ENCODE assay signal across 14 cellular contexts in genomic region chr20:61864481-61864880, GRCh38.
DNase-seq lines count a peak whose midpoint lies in the region; ATAC-seq and TF ChIP-seq lines count a peak whose summit lies in the region.
"Had no signal": no experiment of that assay in that cellular context is flagged by ENCODE, and none has a peak within 500 bp of the region (broad histone marks: within the 10 kb centered on the region; RNA-seq: fewer than 3 reads in every experiment).

No MANE protein-coding gene starts in this region.

- H3K27ac ChIP-seq in right cardiac atrium (ENCODE audit: low read length) (no peak overlapping the region), GM23338 (ENCODE audit: low read depth) (no peak overlapping the region), neuronal stem cell (replicated peaks; ENCODE audit: low read length) (no peak overlapping the region), testis (no peak overlapping the region)
- H3K27ac ChIP-seq: C4-2B, GM23248 had no signal

- H3K27ac Mint-ChIP-seq in GM23338 = no peak overlapping the region
- H3K27ac Mint-ChIP-seq: B cell; CD4-positive, alpha-beta T cell had no signal

- peak overlapping the region; percentile 4 for H3K9ac ChIP-seq in neuronal stem cell (ENCODE audit: low read depth, low read length, poor library complexity)
- H3K9ac ChIP-seq: GM23248 had no signal

- no peak overlapping the region for H3K4me3 ChIP-seq in right cardiac atrium (ENCODE audit: low read length)
- H3K4me3 ChIP-seq in GM23338 = no peak overlapping the region
- no peak overlapping the region for H3K4me3 ChIP-seq in neuronal stem cell (ENCODE audit: low read length in 2 of 2)
- no peak overlapping the region for H3K4me3 ChIP-seq in testis
- H3K4me3 ChIP-seq: GM23248 had no signal

- no peaks in the 10 kb centered on the region for H3K79me1 ChIP-seq in neuronal stem cell (ENCODE audit: low read depth, low read length)

- H2BK5ac ChIP-seq in neuronal stem cell (ENCODE audit: low read length) = no peak overlapping the region

- no peaks in the 10 kb centered on the region for H3K4me1 ChIP-seq in right cardiac atrium (ENCODE audit: control insufficient read depth, insufficient read depth, low read length)
- H3K4me1 ChIP-seq in GM23338 (ENCODE audit: insufficient read depth) = no peaks in the 10 kb centered on the region
- no peaks in the 10 kb centered on the region for H3K4me1 ChIP-seq in neuronal stem cell (ENCODE audit: control insufficient read depth in 2 of 2, insufficient read depth in 1 of 2, low read depth in 1 of 2, low read length in 2 of 2)
- H3K4me1 ChIP-seq in testis = no peaks in the 10 kb centered on the region
- H3K4me1 ChIP-seq: Caco-2 had no signal

- H4K91ac ChIP-seq in neuronal stem cell (ENCODE audit: low read depth, low read length, poor library complexity) = peak overlapping the region; percentile 28

- H3K36me3 ChIP-seq in GM23338 (ENCODE audit: insufficient read depth) = no peaks in the 10 kb centered on the region
- H3K36me3 ChIP-seq in neuronal stem cell (replicated peaks in 1 of 2; ENCODE audit: control insufficient read depth in 2 of 2, insufficient read depth in 2 of 2, low read length in 2 of 2) = no peaks in the 10 kb centered on the region
- H3K36me3 ChIP-seq in testis (ENCODE audit: low read depth, missing control alignments) = no peaks in the 10 kb centered on the region

- no peaks in the 10 kb centered on the region for H3K79me2 ChIP-seq in GM23338 (replicated peaks; ENCODE audit: insufficient read depth)

- no peaks in the 10 kb centered on the region for H4K20me1 ChIP-seq in GM23338 (replicated peaks; ENCODE audit: insufficient read depth)

- no peak overlapping the region for H3K4ac ChIP-seq in neuronal stem cell (ENCODE audit: low read length)

- H3K27me3 Mint-ChIP-seq in GM23338 (ENCODE audit: insufficient read depth, low read depth, poor library complexity) = peaks cover 9% of the 10 kb centered on the region
- H3K27me3 Mint-ChIP-seq: CD4-positive, alpha-beta T cell had no signal

- no peaks in the 10 kb centered on the region for H3K9me2 ChIP-seq in GM23338 (ENCODE audit: insufficient read depth)

- ATAC-seq in right cardiac atrium (no peak), left cardiac atrium (no peak), GM23338 (peak; percentile 42; the same call in 2 of the 3 replicates)

- DNase-seq in right cardiac atrium = peak in 2 of 3 donors; percentile 25
- no peak for DNase-seq in left cardiac atrium
- no peak for DNase-seq in GM23338 (ENCODE audit: low spot score)
- no peak for DNase-seq in neuronal stem cell (ENCODE audit: low spot score)
- DNase-seq in testis = no peak
- DNase-seq in NCI-H2171 treated with DMSO at 0.1 percent for 48 hours (lab: John Stamatoyannopoulos, UW) = no peak
- no peak for DNase-seq in activated T-cell treated with anti-CD3 and anti-CD28 coated beads for 4 hours
- DNase-seq: 8988T; Caco-2; CD4-positive, alpha-beta T cell; GM23248; HCEC 1CT had no signal

- H3F3A ChIP-seq in GM23338 (replicated peaks; ENCODE audit: low read depth) = no peaks in the 10 kb centered on the region

- no peak overlapping the region for H3K4me3 Mint-ChIP-seq in GM23338
- H3K4me3 Mint-ChIP-seq: B cell; CD4-positive, alpha-beta T cell had no signal

- no peak overlapping the region for H2BK120ac ChIP-seq in neuronal stem cell (ENCODE audit: low read depth, low read length)

- peak overlapping the region; percentile 17 for H4K8ac ChIP-seq in neuronal stem cell (ENCODE audit: low read depth, low read length)

- H3K9me3 ChIP-seq in right cardiac atrium (ENCODE audit: control insufficient read depth, low read length) (no peaks in the 10 kb centered on the region), neuronal stem cell (replicated peaks in 1 of 2; ENCODE audit: control insufficient read depth in 2 of 2, insufficient read depth in 1 of 2, low read depth in 1 of 2, low read length in 2 of 2) (peaks cover 2 to 3% of the 10 kb centered on the region in 2 donors), testis (no peaks in the 10 kb centered on the region)
- H3K9me3 ChIP-seq: Caco-2 had no signal

- no peak overlapping the region for H2BK15ac ChIP-seq in neuronal stem cell (ENCODE audit: low read length)

- peak overlapping the region; percentile 77 for H3K23ac ChIP-seq in neuronal stem cell (ENCODE audit: low read depth, low read length, poor library complexity)

- H3K27me3 ChIP-seq in right cardiac atrium (ENCODE audit: control insufficient read depth, insufficient read depth) (no peaks in the 10 kb centered on the region), GM23338 (ENCODE audit: insufficient read depth) (no peaks in the 10 kb centered on the region), neuronal stem cell (ENCODE audit: control insufficient read depth in 3 of 3, insufficient read depth in 3 of 3, low read depth in 1 of 3, low read length in 3 of 3) (peaks cover 0 to 2% (median 0%) of the 10 kb centered on the region in 3 experiments), testis (no peaks in the 10 kb centered on the region)

- peak overlapping the region; percentile 71 for H3K18ac ChIP-seq in neuronal stem cell (ENCODE audit: low read length)

- H3K14ac ChIP-seq in neuronal stem cell (ENCODE audit: low read length) = no peak overlapping the region

- H3K4me1 Mint-ChIP-seq in GM23338 = no peaks in the 10 kb centered on the region
- H3K4me1 Mint-ChIP-seq: B cell had no signal

- TF ChIP-seq CTCF in GM23338 (conservative IDR thresholded peaks at IDR 0.05; ENCODE audit: low read depth in 2 of 2) (no peak; a peak in 1 of 4 replicates), testis (IDR thresholded peaks at IDR 0.05) (no peak)

- TF ChIP-seq POLR2A in testis (IDR thresholded peaks at IDR 0.05) = no peak

- H2AFZ ChIP-seq in GM23338 = no peak overlapping the region
- H2AFZ ChIP-seq in neuronal stem cell (ENCODE audit: low read length) = no peak overlapping the region
- H2AFZ ChIP-seq: GM23248 had no signal

- no peaks in the 10 kb centered on the region for H3K36me3 Mint-ChIP-seq in GM23338 (ENCODE audit: low read depth)

- no peaks in the 10 kb centered on the region; the same call in 1 of the 3 replicates for H3K9me3 Mint-ChIP-seq in GM23338

- no peak overlapping the region for H2BK12ac ChIP-seq in neuronal stem cell (ENCODE audit: low read length)

- H3K4me2 ChIP-seq in GM23338 (no peak overlapping the region), neuronal stem cell (ENCODE audit: insufficient read depth, low read length, poor library complexity, severe bottlenecking) (no peak overlapping the region)

- H2AK5ac ChIP-seq in neuronal stem cell (ENCODE audit: low read depth, low read length) = peak overlapping the region; percentile 68

- intact Hi-C loops in right cardiac atrium (cut with DNase I) (no loop called here), left cardiac atrium (cut with DNase I) (no loop called here), testis (cut with DNase I; ENCODE audit: low total_unique reads) (no loop called here)

- 84% methylated on average over 12 of the region's 12 CpGs for WGBS in right cardiac atrium
- no CpG with 5 or more reads among the region's 12 CpGs for WGBS in neuronal stem cell (ENCODE audit: extremely low coverage in 2 of 2, insufficient read length in 2 of 2, insufficient replicate concordance in 1 of 2), 2 donors
- 87 to 100% methylated on average over 1 to 12 of the region's 12 CpGs for WGBS in testis, 2 donors

TF ChIP-seq in GM23338, 12 proteins besides CTCF, POLR2A, EP300 and RAD21:
- TF ChIP-seq REST (IDR thresholded peaks at IDR 0.05; ENCODE audit: unreplicated experiment) (no peak), JUNB (IDR thresholded peaks at IDR 0.05; ENCODE audit: unreplicated experiment) (no peak), ETS1 (IDR thresholded peaks at IDR 0.05) (no peak), POLR2AphosphoS5 (IDR thresholded peaks at IDR 0.05; ENCODE audit: low read depth) (no peak), STAT1 (IDR thresholded peaks at IDR 0.05; ENCODE audit: unreplicated experiment) (no peak), CREB1 (CRISPR knock-in tag; IDR thresholded peaks at IDR 0.05; ENCODE audit: low read depth) (no peak)

Comparison
In these comparisons a context has a peak if more than half of its experiments do, and no peak if none do; other contexts are left out.
1. DNase-seq: peak in right cardiac atrium (2 of 3); none in left cardiac atrium (single experiment), GM23338 (single experiment), neuronal stem cell (single experiment), testis (single experiment), NCI-H2171 treated with DMSO at 0.1 percent for 48 hours (single experiment) and activated T-cell treated with anti-CD3 and anti-CD28 coated beads for 4 hours (single experiment).